In the genomic region with DNA sequence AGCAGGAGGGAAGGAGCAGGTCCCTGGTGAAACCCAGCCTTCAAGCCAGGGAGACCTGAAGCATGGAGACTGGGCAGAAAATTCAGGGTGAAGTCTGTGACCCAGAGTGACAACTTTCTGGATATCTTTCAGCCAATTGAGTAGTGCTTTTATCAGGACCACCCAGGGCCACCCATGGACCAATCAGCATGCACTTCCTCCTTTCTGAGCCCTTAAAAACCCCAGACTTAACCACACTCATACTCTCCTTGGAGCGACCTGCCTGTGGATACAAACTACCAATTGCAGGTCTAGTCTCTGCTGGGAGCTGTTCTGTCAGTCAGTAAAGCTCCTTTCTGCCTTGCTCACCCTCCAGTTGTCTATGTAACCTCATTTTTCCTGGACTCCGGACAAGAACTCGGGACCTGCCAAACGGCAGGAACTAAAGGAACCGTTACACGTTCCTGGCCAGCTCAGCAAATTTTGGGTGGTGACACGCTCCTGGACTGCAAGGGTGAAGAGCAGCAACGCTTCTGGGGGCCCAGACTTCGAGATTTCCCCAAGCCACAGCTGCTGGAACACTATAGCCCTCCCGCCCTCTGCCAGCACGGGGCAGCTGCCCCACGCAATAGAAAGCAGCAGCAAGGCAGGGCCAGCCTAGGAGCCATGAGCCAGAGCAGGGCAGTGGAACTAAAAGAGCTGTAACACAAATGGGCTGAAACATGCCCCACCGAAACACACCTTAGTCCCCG, we compare ENCODE assay signal across 18 cellular contexts.
DNase-seq lines count a peak whose midpoint lies in the region; ATAC-seq, FAIRE-seq and TF ChIP-seq lines count a peak whose summit lies in the region.
"Had no signal": no experiment of that assay in that cellular context is flagged by ENCODE, and none has a peak within 500 bp of the region (broad histone marks: within the 10 kb centered on the region; RNA-seq: fewer than 3 reads in every experiment).

No MANE protein-coding gene starts in this region.

- H3K9me3 Mint-ChIP-seq in glutamatergic neuron (ENCODE audit: unreplicated experiment): peaks cover 2% of the 10 kb centered on the region

- no peak overlapping the region for H3K4me3 Mint-ChIP-seq in glutamatergic neuron (ENCODE audit: unreplicated experiment)
- H3K4me3 Mint-ChIP-seq: CD8-positive, alpha-beta memory T cell; immature natural killer cell; neural crest cell had no signal

- 46% methylated on average over 13 of the region's 14 CpGs for WGBS in GM12878 (ENCODE audit: insufficient coverage, insufficient replicate concordance, low lambda C conversion rate, missing lambda C conversion rate)

- CTCF ChIA-PET in GM12878 (lab: Yijun Ruan, JAX) (interaction anchor here (0.6 to 1.3 kb wide), 3 partner anchors 40 to 153 kb away, joined by 3 to 4 read pairs (median 3); no protein-coding TSS in a partner anchor), HEK293T (lab: Yijun Ruan, JAX) (no interaction called here)

- POLR2A ChIA-PET in GM12878 (lab: Charles Lee) (no interaction called here), HEK293T (lab: Yijun Ruan, JAX) (no interaction called here)

- intact Hi-C loops in GM12878 (cut with micrococcal nuclease; ENCODE audit: unreplicated experiment): no loop called here

- H3K9me3 ChIP-seq in GM12878 (replicated peaks; ENCODE audit: control insufficient read depth, insufficient read depth, low read length): no peaks in the 10 kb centered on the region; the same call in 2 of the 3 replicates
- H3K9me3 ChIP-seq: colonic mucosa, uterus had no signal

- H3K27ac Mint-ChIP-seq in glutamatergic neuron (ENCODE audit: unreplicated experiment): no peak overlapping the region
- H3K27ac Mint-ChIP-seq: CD8-positive, alpha-beta memory T cell; immature natural killer cell had no signal

- H3K4me2 ChIP-seq in GM12878 (ENCODE audit: control insufficient read depth, insufficient read depth): no peak overlapping the region

- no peaks in the 10 kb centered on the region for H3K27me3 Mint-ChIP-seq in glutamatergic neuron (ENCODE audit: unreplicated experiment)
- H3K27me3 Mint-ChIP-seq: CD8-positive, alpha-beta memory T cell had no signal

- DNase-seq in GM12865 (ENCODE audit: low read depth) (peak; percentile 16), GM12878 (ENCODE audit: low read depth, low spot score) (no peak), glutamatergic neuron (no peak), NCI-H1694 (lab: John Stamatoyannopoulos, UW) (no peak), HEK293T (ENCODE audit: extremely low spot score) (no peak), GM19240 (ENCODE audit: insufficient read length, low spot score) (no peak)
- DNase-seq: ACHN; activated naive CD4-positive, alpha-beta T cell treated with Interleukin-2 at 50 U/mL for 16 hours; CD8-positive, alpha-beta memory T cell; colonic mucosa; immature natural killer cell; NCI-H774; uterus had no signal

- no peak overlapping the region for H3K9ac ChIP-seq in GM12878 (ENCODE audit: control insufficient read depth, insufficient read depth, low read length)

- no TSS peak for BruUV-seq in GM12878 (replicated peaks; lab: Mats Ljungman, UMichigan)

- peaks cover 6% of the 10 kb centered on the region for H3K4me1 ChIP-seq in GM12878 (ENCODE audit: control insufficient read depth, insufficient read depth, low read length)
- H3K4me1 ChIP-seq: colonic mucosa, uterus had no signal

- FAIRE-seq in GM12878 (lab: Jason Lieb, UNC): no peak
- FAIRE-seq: astrocyte had no signal

- SMC1A ChIA-PET in GM12878 (lab: Charles Lee; ENCODE audit: uncharacterized antibody, unreplicated experiment): interaction anchor here (1.0 to 1.1 kb wide), 3 partner anchors 26 to 142 kb away, joined by 3 read pairs; no protein-coding TSS in a partner anchor

- RAD21 ChIA-PET in GM12878 (lab: Charles Lee; ENCODE audit: unreplicated experiment): interaction anchor here (1.1 kb wide), 1 partner anchor 11 kb away, joined by 3 read pairs; no protein-coding TSS in a partner anchor

- no peaks in the 10 kb centered on the region for H3K27me3 ChIP-seq in GM12878 (replicated peaks in 1 of 2; ENCODE audit: control insufficient read depth in 2 of 2, insufficient read depth in 2 of 2, low read length in 1 of 2)
- H3K27me3 ChIP-seq: colonic mucosa, uterus had no signal

- no peak for TF ChIP-seq CTCF in GM12865 (IDR thresholded peaks at IDR 0.05; ENCODE audit: insufficient read depth, low read depth, low read length, missing control alignments)
- no peak for TF ChIP-seq CTCF in GM12878 (IDR thresholded peaks at IDR 0.05 in 2 of 3, conservative IDR thresholded peaks at IDR 0.05 in 1 of 3; ENCODE audit: control insufficient read depth in 2 of 3, extremely low read depth in 1 of 3, insufficient read depth in 1 of 3, low read depth in 3 of 3, low read length in 3 of 3)
- no peak for TF ChIP-seq CTCF in glutamatergic neuron (IDR thresholded peaks at IDR 0.05; ENCODE audit: partially characterized antibody, unreplicated experiment)

- no peak for TF ChIP-seq POLR2A in GM12878 (IDR thresholded peaks at IDR 0.05; ENCODE audit: low read depth, low read length)

- H2AFZ ChIP-seq in GM12878 (ENCODE audit: control insufficient read depth, low read depth, low read length): peak overlapping the region; percentile 12; the same call in 1 of the 2 replicates

- H3K4me3 ChIP-seq in GM12865 (ENCODE audit: low read depth, low read length) (no peak overlapping the region), GM12878 (no peak overlapping the region)
- H3K4me3 ChIP-seq: colonic mucosa, uterus had no signal

- no peaks in the 10 kb centered on the region for H3K36me3 ChIP-seq in GM12878 (ENCODE audit: control insufficient read depth in 2 of 2, insufficient read depth in 2 of 2, low read length in 1 of 2)
- H3K36me3 ChIP-seq: colonic mucosa, uterus had no signal

- TF ChIP-seq EP300 in GM12878 (IDR thresholded peaks at IDR 0.05; ENCODE audit: borderline replicate concordance in 1 of 2, control insufficient read depth in 1 of 2, low read depth in 2 of 2, low read length in 2 of 2): no peak

- H4K20me1 ChIP-seq in GM12878 (ENCODE audit: control insufficient read depth, insufficient read depth): no peaks in the 10 kb centered on the region

- H3K36me3 Mint-ChIP-seq in glutamatergic neuron (ENCODE audit: unreplicated experiment): no peaks in the 10 kb centered on the region
- H3K36me3 Mint-ChIP-seq: CD8-positive, alpha-beta memory T cell had no signal

- H3K79me2 ChIP-seq in GM12878 (ENCODE audit: control insufficient read depth, insufficient read depth, low read length): no peaks in the 10 kb centered on the region

- no peak overlapping the region for H3K27ac ChIP-seq in GM12878 (ENCODE audit: control insufficient read depth, insufficient read depth)
- H3K27ac ChIP-seq: colonic mucosa, epithelial cell of prostate, uterus had no signal

- in situ Hi-C loops in GM12878 (cut with MboI): no loop called here

- H3K4me1 Mint-ChIP-seq in glutamatergic neuron (ENCODE audit: low read depth, unreplicated experiment): no peaks in the 10 kb centered on the region
- H3K4me1 Mint-ChIP-seq: CD8-positive, alpha-beta memory T cell; immature natural killer cell; neural crest cell had no signal

- no peak for TF ChIP-seq RAD21 in GM12878 (IDR thresholded peaks at IDR 0.05; ENCODE audit: insufficient read depth, low read depth, low read length)

- ATAC-seq in GM19438 (IDR thresholded peaks at IDR 0.05; ENCODE audit: low read depth, unreplicated experiment): peak; percentile 40
- peak; percentile 33 for ATAC-seq in HG03354 (IDR thresholded peaks at IDR 0.05; ENCODE audit: poor library complexity, severe bottlenecking, unreplicated experiment)
- peak; percentile 59 for ATAC-seq in GM12878

TF ChIP-seq in GM12878, 131 proteins besides CTCF, POLR2A, EP300 and RAD21 (continues in another document):
- peak; percentile 35; the same call in 1 of the 2 replicates for TF ChIP-seq RUNX3 (IDR thresholded peaks at IDR 0.05; ENCODE audit: low read length)
- TF ChIP-seq, protein P1, sequence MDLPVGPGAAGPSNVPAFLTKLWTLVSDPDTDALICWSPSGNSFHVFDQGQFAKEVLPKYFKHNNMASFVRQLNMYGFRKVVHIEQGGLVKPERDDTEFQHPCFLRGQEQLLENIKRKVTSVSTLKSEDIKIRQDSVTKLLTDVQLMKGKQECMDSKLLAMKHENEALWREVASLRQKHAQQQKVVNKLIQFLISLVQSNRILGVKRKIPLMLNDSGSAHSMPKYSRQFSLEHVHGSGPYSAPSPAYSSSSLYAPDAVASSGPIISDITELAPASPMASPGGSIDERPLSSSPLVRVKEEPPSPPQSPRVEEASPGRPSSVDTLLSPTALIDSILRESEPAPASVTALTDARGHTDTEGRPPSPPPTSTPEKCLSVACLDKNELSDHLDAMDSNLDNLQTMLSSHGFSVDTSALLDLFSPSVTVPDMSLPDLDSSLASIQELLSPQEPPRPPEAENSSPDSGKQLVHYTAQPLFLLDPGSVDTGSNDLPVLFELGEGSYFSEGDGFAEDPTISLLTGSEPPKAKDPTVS (IDR thresholded peaks at IDR 0.05; ENCODE audit: low read depth, low read length): no peak
- no peak for TF ChIP-seq ZSCAN29 (IDR thresholded peaks at IDR 0.05)
- peak; percentile 74 for TF ChIP-seq SPI1 (IDR thresholded peaks at IDR 0.05; ENCODE audit: borderline replicate concordance, insufficient read depth, low read depth, low read length)
- TF ChIP-seq SRF (IDR thresholded peaks at IDR 0.05; ENCODE audit: low read depth in 2 of 2, low read length in 2 of 2): no peak

TF ChIP-seq in HEK293T, 16 proteins besides CTCF, POLR2A, EP300 and RAD21:
- TF ChIP-seq ELF4 (IDR thresholded peaks at IDR 0.05): no peak
